In genomic region chr2:120794716-120795115, GRCh38 we compare ENCODE assay signal across 22 cellular contexts. TPM values are rescaled to one million over a fixed set of nuclear protein-coding genes. Genes with fewer than 3 reads are reported as not detected.
A peak's percentile ranks its signal among the peaks of the same experiment; 100 is the strongest.
DNase-seq lines count a peak whose midpoint lies in the region; ATAC-seq, FAIRE-seq and TF ChIP-seq lines count a peak whose summit lies in the region.
"Had no signal": no experiment of that assay in that cellular context is flagged by ENCODE, and none has a peak within 500 bp of the region (broad histone marks: within the 10 kb centered on the region; RNA-seq: fewer than 3 reads in every experiment).

No MANE protein-coding gene starts in this region.

- H3K36me3 ChIP-seq in iPS-15b (ENCODE audit: control insufficient read depth, insufficient read depth, low read length) (peaks cover 10% of the 10 kb centered on the region), breast epithelium (no peaks in the 10 kb centered on the region), thyroid gland (no peaks in the 10 kb centered on the region)
- H3K36me3 ChIP-seq: heart right ventricle, lower lobe of right lung, pancreas, tibial artery had no signal

- peaks cover 17% of the 10 kb centered on the region for H3K4me1 ChIP-seq in iPS-15b (ENCODE audit: control insufficient read depth, insufficient read depth, low read length)
- H3K4me1 ChIP-seq in breast epithelium = no peaks in the 10 kb centered on the region
- no peaks in the 10 kb centered on the region for H3K4me1 ChIP-seq in thyroid gland
- H3K4me1 ChIP-seq: lower lobe of right lung, pancreas had no signal

- H3K27ac ChIP-seq in breast epithelium (no peak overlapping the region), thyroid gland (no peak overlapping the region)
- H3K27ac ChIP-seq: heart right ventricle, lower lobe of right lung, pancreas, tibial artery had no signal

- H3K27me3 ChIP-seq in iPS-15b (ENCODE audit: control insufficient read depth, insufficient read depth, low read length) = no peaks in the 10 kb centered on the region
- no peaks in the 10 kb centered on the region for H3K27me3 ChIP-seq in breast epithelium
- no peaks in the 10 kb centered on the region for H3K27me3 ChIP-seq in thyroid gland
- H3K27me3 ChIP-seq: pancreas, tibial artery had no signal

- no peak for TF ChIP-seq POLR2A in breast epithelium (IDR thresholded peaks at IDR 0.05)
- no peak for TF ChIP-seq POLR2A in thyroid gland (IDR thresholded peaks at IDR 0.05)

- peak; percentile 46 for FAIRE-seq in urothelium cell line (lab: Jason Lieb, UNC)
- FAIRE-seq: G401.6, GM19239, H54, pancreas had no signal

- WGBS in thyroid gland, 2 donors = 87 to 90% methylated on average over 3 of the region's 3 CpGs

- H3K9ac ChIP-seq in iPS-15b (ENCODE audit: low read depth, low read length) = peak overlapping the region; percentile 8

- no peak for TF ChIP-seq CTCF in choroid plexus epithelial cell (conservative IDR thresholded peaks at IDR 0.05; ENCODE audit: low read depth, low read length)
- TF ChIP-seq CTCF in breast epithelium (IDR thresholded peaks at IDR 0.05) = no peak
- TF ChIP-seq CTCF in thyroid gland (IDR thresholded peaks at IDR 0.05) = no peak

- DNase-seq in NCI-H226 (peak; percentile 47), choroid plexus epithelial cell (ENCODE audit: low read depth) (peak; percentile 47), urothelium cell line (ENCODE audit: low spot score) (no peak), breast epithelium (ENCODE audit: low spot score in 2 of 2) (no peak), left ventricle myocardium superior (no peak), thyroid gland (no peak)
- DNase-seq: Calu3; dermis blood vessel endothelial cell; heart right ventricle; immature natural killer cell; lower lobe of right lung; NCI-H1105 treated with DMSO at 0.1 percent for 48 hours; NCI-H2107; NCI-H774; pancreas; stimulated activated naive CD4-positive, alpha-beta T cell; tibial artery had no signal

- no peaks in the 10 kb centered on the region for H3K9me3 ChIP-seq in iPS-15b (ENCODE audit: control insufficient read depth, insufficient read depth, low read length)
- no peaks in the 10 kb centered on the region for H3K9me3 ChIP-seq in breast epithelium
- H3K9me3 ChIP-seq in thyroid gland = no peaks in the 10 kb centered on the region
- H3K9me3 ChIP-seq: heart right ventricle, lower lobe of right lung, pancreas, tibial artery had no signal

- H3K4me3 ChIP-seq in choroid plexus epithelial cell (ENCODE audit: low read depth, low read length) = no peak overlapping the region
- no peak overlapping the region for H3K4me3 ChIP-seq in iPS-15b (ENCODE audit: low read depth, low read length)
- H3K4me3 ChIP-seq in breast epithelium = no peak overlapping the region
- no peak overlapping the region for H3K4me3 ChIP-seq in thyroid gland (replicated peaks in 1 of 3)
- H3K4me3 ChIP-seq: heart right ventricle, lower lobe of right lung, pancreas, tibial artery had no signal

- no peak for ATAC-seq in left ventricle myocardium superior
- ATAC-seq: lower lobe of right lung, pancreas, sciatic nerve had no signal

- intact Hi-C loops in breast epithelium (cut with DNase I; ENCODE audit: low total_unique reads) = loop anchor here (5.0 kb wide), 1 partner anchor 1087 kb away; no protein-coding TSS in a partner anchor
- intact Hi-C loops in left ventricle myocardium superior (cut with micrococcal nuclease) = no loop called here
- intact Hi-C loops in thyroid gland (cut with DNase I) = no loop called here

RNA-seq across cellular contexts. Expression of gene GLI2, which starts 59.0 kb away (rescaled TPM):
- total RNA-seq in breast epithelium = 1 to 10 TPM in 2 of 3 donors, under 1 TPM in 1; 0.96 to 3.6 (median 1.0) TPM
- 2.1 TPM for total RNA-seq in left ventricle myocardium superior
- total RNA-seq in thyroid gland = 1 to 10 TPM; 1.1 to 1.4 (median 1.3) TPM

Comparison
In these comparisons a context has a peak if more than half of its experiments do, and no peak if none do; other contexts are left out.
1. DNase-seq: peak in NCI-H226 (single experiment) and choroid plexus epithelial cell (single experiment); none in urothelium cell line (single experiment), breast epithelium (0 of 2), left ventricle myocardium superior (single experiment) and thyroid gland (0 of 2).